Comparison of ENCODE assay signal across 8 cellular contexts in genomic region chr1:156490401-156491032, GRCh38. TPM values are rescaled to one million over a fixed set of nuclear protein-coding genes. Genes with fewer than 3 reads are reported as not detected.
A peak's percentile ranks its signal among the peaks of the same experiment; 100 is the strongest.
DNase-seq lines count a peak whose midpoint lies in the region; ATAC-seq, FAIRE-seq and TF ChIP-seq lines count a peak whose summit lies in the region.

No MANE protein-coding gene starts in this region.

- intact Hi-C loops in K562 (cut with micrococcal nuclease): no loop called here
- intact Hi-C loops in aorta (cut with DNase I): no loop called here

- H3K79me2 ChIP-seq in K562 (ENCODE audit: control insufficient read depth, insufficient read depth, low read length): peaks cover 89% of the 10 kb centered on the region

- H3K27me3 ChIP-seq in HL-60 (ENCODE audit: insufficient read depth, poor library complexity, severe bottlenecking) (no peaks in the 10 kb centered on the region), K562 (ENCODE audit: control insufficient read depth in 2 of 2, insufficient read depth in 2 of 2, low read length in 2 of 2) (no peaks in the 10 kb centered on the region), aorta (ENCODE audit: control insufficient read depth in 1 of 2, insufficient read depth in 2 of 2, low read length in 1 of 2) (no peaks in the 10 kb centered on the region)

- peaks cover 21% of the 10 kb centered on the region for H3K9me1 ChIP-seq in K562 (ENCODE audit: control insufficient read depth, insufficient read depth, low read length)

- H3K4me3 ChIP-seq in A549: no peak overlapping the region
- H3K4me3 ChIP-seq in HL-60 (replicated peaks; ENCODE audit: insufficient read depth, low read length): peak overlapping the region; percentile 33
- no peak overlapping the region for H3K4me3 ChIP-seq in K562
- peak overlapping the region; percentile 1 to 20 for H3K4me3 ChIP-seq in aorta (ENCODE audit: low read length in 2 of 2)

- H3K9ac ChIP-seq in K562 (ENCODE audit: insufficient read depth in 1 of 2, low read depth in 2 of 2, low read length in 2 of 2): peak overlapping the region; percentile 20 to 86; a peak in 3 of 4 replicates

- DNase-seq in A549 (ENCODE audit: low read depth in 1 of 2, low spot score in 1 of 2) (peak; percentile 33 to 44), HL-60 (ENCODE audit: low read depth in 1 of 2, low spot score in 1 of 2) (peak in 1 of 2 experiments; percentile 80), K562 (ENCODE audit: extremely low read depth in 1 of 4, low spot score in 3 of 4) (peak in 3 of 4 experiments; percentile 29 to 52 (median 44)), memory B cell (ENCODE audit: low spot score in 2 of 2) (no peak), aorta (peak; percentile 69 to 87), GDM1 (lab: John Stamatoyannopoulos, UW) (no peak)

- POLR2A ChIA-PET in A549 (lab: Yijun Ruan, JAX) (interaction anchor here (1.3 to 1.6 kb wide), 5 partner anchors 11 to 101 kb away, joined by 3 to 9 read pairs (median 4); partner anchors contain the start of genes MEF2D and NAXE), K562 (lab: Yijun Ruan, JAX) (interaction anchor here (0.5 to 7.3 kb wide), 6 partner anchors 9 to 101 kb away, joined by 3 to 62 read pairs (median 3); partner anchors contain the start of genes MEF2D and NAXE)

- FAIRE-seq in A549 (lab: Jason Lieb, UNC) (no peak), K562 (lab: Jason Lieb, UNC) (no peak)

- H3K9me3 ChIP-seq in A549 (no peaks in the 10 kb centered on the region), K562 (replicated peaks; ENCODE audit: control insufficient read depth, insufficient read depth, low read depth, low read length) (no peaks in the 10 kb centered on the region), aorta (ENCODE audit: control insufficient read depth, low read length) (no peaks in the 10 kb centered on the region)

- TF ChIP-seq CTCF in A549 (IDR thresholded peaks at IDR 0.05) (no peak), HL-60 (IDR thresholded peaks at IDR 0.05; ENCODE audit: insufficient read depth, low read length) (no peak), K562 (IDR thresholded peaks at IDR 0.05 in 2 of 3, conservative IDR thresholded peaks at IDR 0.05 in 1 of 3; ENCODE audit: insufficient read depth in 2 of 3, low read depth in 1 of 3, low read length in 3 of 3) (no peak; a peak in 1 of 6 replicates)

- TF ChIP-seq POLR2A in A549 (IDR thresholded peaks at IDR 0.05; ENCODE audit: low read length): no peak
- no peak for TF ChIP-seq POLR2A in K562 (conservative IDR thresholded peaks at IDR 0.05)

- H3K27ac ChIP-seq in A549 (peak overlapping the region; percentile 48 to 75; a peak in 5 of 6 replicates), HL-60 (replicated peaks) (peak overlapping the region; percentile 66), K562 (ENCODE audit: extremely low read depth, low read depth, low read length) (peak overlapping the region; percentile 71; the same call in 2 of the 3 replicates), aorta (ENCODE audit: low read depth in 1 of 2, low read length in 2 of 2) (peak overlapping the region; percentile 1 to 34)

- peak overlapping the region; percentile 89 for H3K4me3 Mint-ChIP-seq in memory B cell

- no peak for TF ChIP-seq EP300 in A549 (IDR thresholded peaks at IDR 0.05)
- TF ChIP-seq EP300 in K562 (IDR thresholded peaks at IDR 0.05; ENCODE audit: low read length): no peak

- in situ Hi-C loops in K562 (cut with MboI): no loop called here

- H3K36me3 Mint-ChIP-seq in memory B cell: peaks cover 3% of the 10 kb centered on the region

- peaks cover 49% of the 10 kb centered on the region for H4K20me1 ChIP-seq in K562 (replicated peaks; ENCODE audit: control insufficient read depth, insufficient read depth, low read length)

- H3K9me3 Mint-ChIP-seq in memory B cell: no peaks in the 10 kb centered on the region

- peak overlapping the region; percentile 92 for H3K27ac Mint-ChIP-seq in memory B cell

- WGBS in A549 (ENCODE audit: missing lambda C conversion rate): 47% methylated on average over 8 of the region's 10 CpGs
- 52% methylated on average over 4 of the region's 10 CpGs for WGBS in K562 (ENCODE audit: insufficient coverage, low coverage, missing lambda C conversion rate)
- WGBS in aorta, 2 donors: 0 to 2% methylated on average over 10 of the region's 10 CpGs

- no peak for TF ChIP-seq RAD21 in A549 (conservative IDR thresholded peaks at IDR 0.05 in 1 of 2, IDR thresholded peaks at IDR 0.05 in 1 of 2)
- no peak for TF ChIP-seq RAD21 in K562 (CRISPR knock-in tag; conservative IDR thresholded peaks at IDR 0.05 in 1 of 2, IDR thresholded peaks at IDR 0.05 in 1 of 2)

- peaks cover 10% of the 10 kb centered on the region; the same call in 2 of the 3 replicates for H3K36me3 ChIP-seq in K562 (ENCODE audit: control insufficient read depth, insufficient read depth, low read length)
- no peaks in the 10 kb centered on the region for H3K36me3 ChIP-seq in aorta (ENCODE audit: control insufficient read depth in 1 of 2, insufficient read depth in 2 of 2, low read length in 1 of 2)

- BruUV-seq in K562 (replicated peaks; lab: Mats Ljungman, UMichigan): no TSS peak

- CTCF ChIA-PET in A549 (lab: Yijun Ruan, JAX): interaction anchor here (0.6 to 31.7 kb wide), 8 partner anchors 9 to 136 kb away, joined by 3 to 474 read pairs (median 4); partner anchors contain the start of genes HAPLN2 and MEF2D
- CTCF ChIA-PET in K562 (lab: Yijun Ruan, JAX; ENCODE audit: low intra/inter-chr PET ratio): no interaction called here

- H3K27me3 Mint-ChIP-seq in memory B cell: no peaks in the 10 kb centered on the region

- H3K4me1 Mint-ChIP-seq in memory B cell: peaks cover 77% of the 10 kb centered on the region

- peak; percentile 16 to 59; a peak in 3 of 6 replicates for ATAC-seq in A549
- ATAC-seq in K562: peak; percentile 12
- ATAC-seq in memory B cell (ENCODE audit: low read depth): no peak
- ATAC-seq in aorta (ENCODE audit: low FRiP score): peak; percentile 67
- no peak for ATAC-seq in HG02588 (IDR thresholded peaks at IDR 0.05; ENCODE audit: unreplicated experiment)
- no peak for ATAC-seq in GM18511 (IDR thresholded peaks at IDR 0.05; ENCODE audit: unreplicated experiment)

- H3K4me2 ChIP-seq in A549 (peak overlapping the region; percentile 72), K562 (ENCODE audit: insufficient read depth, low read length) (peak overlapping the region; percentile 53)

- H3K4me1 ChIP-seq in A549: peaks cover 76% of the 10 kb centered on the region
- H3K4me1 ChIP-seq in K562 (replicated peaks in 1 of 2; ENCODE audit: control insufficient read depth in 2 of 2, insufficient read depth in 2 of 2, low read length in 2 of 2): peaks cover 60 to 66% of the 10 kb centered on the region in 2 experiments
- peaks cover 4 to 11% of the 10 kb centered on the region in 2 donors for H3K4me1 ChIP-seq in aorta (ENCODE audit: control insufficient read depth in 1 of 2, insufficient read depth in 2 of 2, low read length in 2 of 2)

- H2AFZ ChIP-seq in K562 (ENCODE audit: low read depth, low read length): no peak overlapping the region

TF ChIP-seq in A549, 52 proteins besides CTCF, POLR2A, EP300 and RAD21 (continues in another document):
- TF ChIP-seq ZNF302 (CRISPR knock-in tag; IDR thresholded peaks at IDR 0.05) (no peak), CHD4 (IDR thresholded peaks at IDR 0.05; ENCODE audit: borderline replicate concordance) (no peak), MAX (IDR thresholded peaks at IDR 0.05) (no peak), FOSL2 (IDR thresholded peaks at IDR 0.05) (no peak), FOSL2 (CRISPR knock-in tag; IDR thresholded peaks at IDR 0.05) (no peak), GATA3 (IDR thresholded peaks at IDR 0.05; ENCODE audit: borderline replicate concordance) (no peak), HOXB13 (CRISPR knock-in tag; IDR thresholded peaks at IDR 0.05; ENCODE audit: low read depth) (no peak)

TF ChIP-seq in K562, 482 proteins besides CTCF, POLR2A, EP300 and RAD21 (continues in another document):
- peak; percentile 41 for TF ChIP-seq VEZF1 (CRISPR knock-in tag; IDR thresholded peaks at IDR 0.05)

RNA-seq across cellular contexts. Expression of gene MEF2D, which starts 10.1 kb away (rescaled TPM):
- polyA plus RNA-seq in A549 (2011; rRNA removed) (16.8 and 20.8 TPM in 2 replicates), A549 (2017; fragmentation: RNase III; extraction: RNeasy Plus Mini Kit Qiagen cat#74134 plus additional on column Dnase treatment) (20.7 to 23.4 TPM (median 22.8 TPM) in 3 replicates), K562 (2011; rRNA removed) (2.2 and 4.6 TPM in 2 replicates), K562 (2014; fragmentation: Illumina TruSeq; extraction: Trizol) (5.0 and 8.2 TPM in 2 replicates), K562 (2014; fragmentation: Nextera tagmentation; extraction: Ambion mirVana) (under 1 TPM; 0.10 TPM), K562 (2014; rRNA removed) (6.0 and 8.2 TPM in 2 replicates), aorta (10 to 100 TPM in 1 of 2 donors, 1 to 10 TPM in 1; 8.1 to 27.4 TPM)
- 24.1 and 35.9 TPM in 2 replicates for polyA plus RNA-seq in A549 (2012; cell fraction: cytosol; rRNA removed)
- polyA plus RNA-seq in A549 (2012; cell fraction: nucleus; rRNA removed): 93.8 and 94.5 TPM in 2 replicates
- polyA minus RNA-seq in A549 (2011; rRNA and poly(A)+ RNA removed): 22.8 and 26.8 TPM in 2 replicates
- total RNA-seq in K562 (2011; cell fraction: chromatin; rRNA removed; ENCODE audit: low replicate concordance): 11.7 and 23.2 TPM in 2 replicates
- 10.0 and 13.7 TPM in 2 replicates for total RNA-seq in K562 (2011; cell fraction: nucleolus; rRNA removed)
- 14.1 and 18.8 TPM in 2 replicates for total RNA-seq in K562 (2011; cell fraction: nucleoplasm; rRNA removed)
- total RNA-seq in K562 (2014; rRNA removed) (5.4 and 6.5 TPM in 2 replicates), K562 (2014; rRNA removed; fragmentation: Illumina TruSeq; extraction: Trizol) (1.3 and 1.7 TPM in 2 replicates), K562 (2015; rRNA removed; fragmentation: Illumina TruSeq; extraction: Trizol) (2.6 and 2.7 TPM in 2 replicates), K562 (2021) (13.8 and 19.5 TPM in 2 replicates), aorta (10 to 100 TPM; 82.1 to 95.8 TPM)
- polyA plus RNA-seq in K562 (2011; cell fraction: cytosol; rRNA removed): 3.8 and 6.0 TPM in 2 replicates
- 8.5 and 14.0 TPM in 2 replicates for polyA plus RNA-seq in K562 (2011; cell fraction: nucleus; rRNA removed)
- polyA plus RNA-seq in K562 (2012): 8.7 and 11.3 TPM in 2 replicates
- 2.8 and 3.4 TPM in 2 replicates for polyA minus RNA-seq in K562 (2011; rRNA and poly(A)+ RNA removed)
- 3.1 and 5.6 TPM in 2 replicates for polyA minus RNA-seq in K562 (2011; cell fraction: cytosol; rRNA and poly(A)+ RNA removed)
- 4.6 and 7.7 TPM in 2 replicates for polyA minus RNA-seq in K562 (2011; cell fraction: nucleus; rRNA and poly(A)+ RNA removed)

Comparison
In these comparisons a context has a peak if more than half of its experiments do, and no peak if none do; other contexts are left out.
1. ATAC-seq: peak in A549 (2 of 2), K562 (single experiment) and aorta (single experiment); none in memory B cell (single experiment), HG02588 (single experiment) and GM18511 (single experiment).
2. DNase-seq: peak in A549 (2 of 2), K562 (3 of 4) and aorta (2 of 2); none in memory B cell (0 of 2) and GDM1 (single experiment).
3. H3K27ac ChIP-seq: peak in every context shown above with its lines; median percentile 71 in K562; 66 in HL-60; 62 in A549; 18 in aorta.
4. H3K4me3 ChIP-seq: peak in HL-60 (single experiment) and aorta (2 of 2); none in A549 (single experiment) and K562 (single experiment).